Comparison of ENCODE assay signal across 24 cellular contexts in genomic region chr10:124595143-124595883, GRCh38.
DNase-seq lines count a peak whose midpoint lies in the region; ATAC-seq and TF ChIP-seq lines count a peak whose summit lies in the region.
"Had no signal": no experiment of that assay in that cellular context is flagged by ENCODE, and none has a peak within 500 bp of the region (broad histone marks: within the 10 kb centered on the region; RNA-seq: fewer than 3 reads in every experiment).

No MANE protein-coding gene starts in this region.

- H3K9ac ChIP-seq in BLaER1 treated with 17β-estradiol and CSF1 and Interleukin-3, amounts not matched to agents 10 nM and 100 nM = no peak overlapping the region
- H3K9ac ChIP-seq in neuronal stem cell (ENCODE audit: low read depth, low read length, poor library complexity) = no peak overlapping the region

- ATAC-seq in GM18868 (IDR thresholded peaks at IDR 0.05; ENCODE audit: unreplicated experiment) (no peak), HG03280 (IDR thresholded peaks at IDR 0.05; ENCODE audit: unreplicated experiment) (no peak)
- ATAC-seq: pancreas, sciatic nerve had no signal

- no peaks in the 10 kb centered on the region for H3K4me1 Mint-ChIP-seq in activated naive CD4-positive, alpha-beta T cell treated with anti-CD3 and anti-CD28 coated beads for 36 hours (ENCODE audit: low read depth)
- H3K4me1 Mint-ChIP-seq: activated CD4-positive, alpha-beta memory T cell treated with anti-CD3 and anti-CD28 coated beads, Interleukin-2, amount 10 ng/mL, durations not matched to agents 7 days and 5 days had no signal

- H3K36me3 Mint-ChIP-seq in activated naive CD4-positive, alpha-beta T cell treated with anti-CD3 and anti-CD28 coated beads for 36 hours (ENCODE audit: low read depth) = peaks cover 5% of the 10 kb centered on the region

- peak overlapping the region in 3 of 11 experiments; percentile 34 to 44 (median 37); a peak in 4 of 22 replicates for H3K27ac ChIP-seq in BLaER1 treated with 17β-estradiol and CSF1 and Interleukin-3, amounts not matched to agents 10 nM and 100 nM
- H3K27ac ChIP-seq in neuronal stem cell (replicated peaks; ENCODE audit: low read length) (no peak overlapping the region), tibial nerve (no peak overlapping the region)
- H3K27ac ChIP-seq: cardiac muscle cell, pancreas, thoracic aorta had no signal

- TF ChIP-seq POLR2A in tibial nerve (IDR thresholded peaks at IDR 0.05) = no peak

- no peak overlapping the region for H3K27ac Mint-ChIP-seq in activated naive CD4-positive, alpha-beta T cell treated with anti-CD3 and anti-CD28 coated beads for 36 hours
- H3K27ac Mint-ChIP-seq: activated CD4-positive, alpha-beta memory T cell treated with anti-CD3 and anti-CD28 coated beads, Interleukin-2, amount 10 ng/mL, durations not matched to agents 7 days and 5 days; CD4-positive, alpha-beta T cell had no signal

- H4K20me1 ChIP-seq in BLaER1 treated with 17β-estradiol and CSF1 and Interleukin-3, amounts not matched to agents 10 nM and 100 nM = peaks cover 0 to 20% (median 5%) of the 10 kb centered on the region in 11 experiments; a peak in 11 of 22 replicates

- no peaks in the 10 kb centered on the region for H3K27me3 Mint-ChIP-seq in activated naive CD4-positive, alpha-beta T cell treated with anti-CD3 and anti-CD28 coated beads for 36 hours (ENCODE audit: low read depth)
- H3K27me3 Mint-ChIP-seq: activated CD4-positive, alpha-beta memory T cell treated with anti-CD3 and anti-CD28 coated beads, Interleukin-2, amount 10 ng/mL, durations not matched to agents 7 days and 5 days; CD4-positive, alpha-beta T cell had no signal

- peaks cover 9% of the 10 kb centered on the region for H3K9me3 Mint-ChIP-seq in activated naive CD4-positive, alpha-beta T cell treated with anti-CD3 and anti-CD28 coated beads for 36 hours
- H3K9me3 Mint-ChIP-seq: activated CD4-positive, alpha-beta memory T cell treated with anti-CD3 and anti-CD28 coated beads, Interleukin-2, amount 10 ng/mL, durations not matched to agents 7 days and 5 days; CD4-positive, alpha-beta T cell had no signal

- no peak overlapping the region for H2BK5ac ChIP-seq in neuronal stem cell (ENCODE audit: low read length)

- no peaks in the 10 kb centered on the region for H3K36me3 ChIP-seq in BLaER1 treated with 17β-estradiol and CSF1 and Interleukin-3, amounts not matched to agents 10 nM and 100 nM
- H3K36me3 ChIP-seq in neuronal stem cell (replicated peaks in 1 of 2; ENCODE audit: control insufficient read depth in 2 of 2, insufficient read depth in 2 of 2, low read length in 2 of 2) (no peaks in the 10 kb centered on the region), tibial nerve (no peaks in the 10 kb centered on the region)
- H3K36me3 ChIP-seq: cardiac muscle cell, pancreas, thoracic aorta had no signal

- H4K8ac ChIP-seq in neuronal stem cell (ENCODE audit: low read depth, low read length) = no peak overlapping the region

- H2AK5ac ChIP-seq in neuronal stem cell (ENCODE audit: low read depth, low read length) = no peak overlapping the region

- no peak overlapping the region for H2BK120ac ChIP-seq in neuronal stem cell (ENCODE audit: low read depth, low read length)

- intact Hi-C loops in activated naive CD4-positive, alpha-beta T cell treated with anti-CD3 and anti-CD28 coated beads for 36 hours (cut with micrococcal nuclease) = no loop called here

- peak overlapping the region; percentile 7 for H2BK12ac ChIP-seq in neuronal stem cell (ENCODE audit: low read length)

- H3K4me3 ChIP-seq in BLaER1 treated with 17β-estradiol and CSF1 and Interleukin-3, amounts not matched to agents 10 nM and 100 nM = no peak overlapping the region
- no peak overlapping the region for H3K4me3 ChIP-seq in Jurkat, Clone E6-1 (ENCODE audit: low read length)
- H3K4me3 ChIP-seq in neuronal stem cell (ENCODE audit: low read length in 2 of 2) = no peak overlapping the region
- no peak overlapping the region for H3K4me3 ChIP-seq in tibial nerve
- H3K4me3 ChIP-seq: cardiac muscle cell, pancreas, thoracic aorta had no signal

- no peak overlapping the region for H3K4me3 Mint-ChIP-seq in activated naive CD4-positive, alpha-beta T cell treated with anti-CD3 and anti-CD28 coated beads for 36 hours
- H3K4me3 Mint-ChIP-seq: activated CD4-positive, alpha-beta memory T cell treated with anti-CD3 and anti-CD28 coated beads, Interleukin-2, amount 10 ng/mL, durations not matched to agents 7 days and 5 days; CD4-positive, alpha-beta T cell had no signal

- H3K18ac ChIP-seq in neuronal stem cell (ENCODE audit: low read length) = no peak overlapping the region

- peaks cover 11 to 41% (median 23%) of the 10 kb centered on the region in 11 experiments; a peak in 21 of 22 replicates for H3K9me3 ChIP-seq in BLaER1 treated with 17β-estradiol and CSF1 and Interleukin-3, amounts not matched to agents 10 nM and 100 nM (replicated peaks in 1 of 11)
- peaks cover 4 to 5% of the 10 kb centered on the region in 2 donors for H3K9me3 ChIP-seq in neuronal stem cell (replicated peaks in 1 of 2; ENCODE audit: control insufficient read depth in 2 of 2, insufficient read depth in 1 of 2, low read depth in 1 of 2, low read length in 2 of 2)
- peaks cover 0 to 10% (median 0%) of the 10 kb centered on the region in 4 donors for H3K9me3 ChIP-seq in tibial nerve
- H3K9me3 ChIP-seq: pancreas, thoracic aorta had no signal

- H3K79me1 ChIP-seq in neuronal stem cell (ENCODE audit: low read depth, low read length) = peaks cover 4% of the 10 kb centered on the region

- no peak overlapping the region for H4K91ac ChIP-seq in neuronal stem cell (ENCODE audit: low read depth, low read length, poor library complexity)

- DNase-seq in Jurkat, Clone E6-1 (ENCODE audit: low read depth, low spot score) = peak; percentile 54
- DNase-seq in SKM-1 treated with dmso at 0.1 percent for 144 hours (lab: John Stamatoyannopoulos, UW; ENCODE audit: unreplicated experiment) (peak; percentile 26), neuronal stem cell (ENCODE audit: low spot score) (no peak), tibial nerve (ENCODE audit: low spot score in 2 of 2) (no peak)
- DNase-seq in activated naive CD4-positive, alpha-beta T cell treated with anti-CD3 and anti-CD28 coated beads for 36 hours = no peak
- DNase-seq: activated CD4-positive, alpha-beta memory T cell treated with anti-CD3 and anti-CD28 coated beads, Interleukin-2, amount 10 ng/mL, durations not matched to agents 7 days and 5 days; activated CD4-positive, CD25-positive, alpha-beta regulatory T cell; CD4-positive, alpha-beta T cell; dermis blood vessel endothelial cell; GOT3; hypothalamus; islet precursor cell; KG1; NCI-H1105 treated with DMSO at 0.1 percent for 48 hours; NCI-H2081 treated with DMSO at 0.1 percent for 48 hours; NCI-H510A; SHP77 had no signal

- no peak for TF ChIP-seq EP300 in tibial nerve (IDR thresholded peaks at IDR 0.05)

- no peak overlapping the region for H3K14ac ChIP-seq in neuronal stem cell (ENCODE audit: low read length)

- H2BK15ac ChIP-seq in neuronal stem cell (ENCODE audit: low read length) = no peak overlapping the region

- H3K23ac ChIP-seq in neuronal stem cell (ENCODE audit: low read depth, low read length, poor library complexity) = no peak overlapping the region

- no peak overlapping the region for H3K4ac ChIP-seq in neuronal stem cell (ENCODE audit: low read length)

- TF ChIP-seq CTCF in tibial nerve (IDR thresholded peaks at IDR 0.05) = no peak

- peaks cover 0 to 32% (median 0%) of the 10 kb centered on the region in 11 experiments; a peak in 8 of 22 replicates for H3K27me3 ChIP-seq in BLaER1 treated with 17β-estradiol and CSF1 and Interleukin-3, amounts not matched to agents 10 nM and 100 nM
- H3K27me3 ChIP-seq in neuronal stem cell (ENCODE audit: control insufficient read depth in 3 of 3, insufficient read depth in 3 of 3, low read depth in 1 of 3, low read length in 3 of 3) = no peaks in the 10 kb centered on the region
- no peaks in the 10 kb centered on the region for H3K27me3 ChIP-seq in tibial nerve
- H3K27me3 ChIP-seq: cardiac muscle cell, pancreas had no signal

- H3K4me1 ChIP-seq in BLaER1 treated with 17β-estradiol and CSF1 and Interleukin-3, amounts not matched to agents 10 nM and 100 nM = peaks cover 0 to 62% (median 55%) of the 10 kb centered on the region in 10 experiments; a peak in 18 of 20 replicates
- H3K4me1 ChIP-seq in neuronal stem cell (ENCODE audit: control insufficient read depth in 2 of 2, insufficient read depth in 1 of 2, low read depth in 1 of 2, low read length in 2 of 2) = peaks cover 0 to 3% of the 10 kb centered on the region in 2 donors
- peaks cover 0 to 21% (median 0%) of the 10 kb centered on the region in 4 donors for H3K4me1 ChIP-seq in tibial nerve
- H3K4me1 ChIP-seq: pancreas had no signal

- no peak overlapping the region for H2AFZ ChIP-seq in neuronal stem cell (ENCODE audit: low read length)

- CTCF ChIA-PET in activated naive CD4-positive, alpha-beta T cell treated with anti-CD3 and anti-CD28 coated beads for 36 hours (lab: Charles Lee) = interaction anchor here (0.5 to 0.9 kb wide), 4 partner anchors 191 to 359 kb away, joined by 3 read pairs; no protein-coding TSS in a partner anchor

- no CpG with 5 or more reads among the region's 9 CpGs for WGBS in neuronal stem cell (ENCODE audit: extremely low coverage in 2 of 2, insufficient read length in 2 of 2, insufficient replicate concordance in 1 of 2), 2 donors
- 94 to 97% methylated on average over 9 of the region's 9 CpGs for WGBS in tibial nerve, 2 donors

- peak overlapping the region in 9 of 11 experiments; percentile 35 to 99 (median 97); a peak in 17 of 22 replicates for H3K4me2 ChIP-seq in BLaER1 treated with 17β-estradiol and CSF1 and Interleukin-3, amounts not matched to agents 10 nM and 100 nM
- no peak overlapping the region for H3K4me2 ChIP-seq in neuronal stem cell (ENCODE audit: insufficient read depth, low read length, poor library complexity, severe bottlenecking)

Comparison
In these comparisons a context has a peak if more than half of its experiments do, and no peak if none do; other contexts are left out.
1. DNase-seq: peak in Jurkat, Clone E6-1 (single experiment) and SKM-1 treated with dmso at 0.1 percent for 144 hours (single experiment); none in neuronal stem cell (single experiment), tibial nerve (0 of 2) and activated naive CD4-positive, alpha-beta T cell treated with anti-CD3 and anti-CD28 coated beads for 36 hours (single experiment).